In genomic region chr20:36384022-36384619, GRCh38 we compare ENCODE assay signal across 1 cellular context.
A peak's percentile ranks its signal among the peaks of the same experiment; 100 is the strongest.
TF ChIP-seq lines count a peak whose summit lies in the region.

No MANE protein-coding gene starts in this region.

TF ChIP-seq in HepG2, 621 proteins besides CTCF, POLR2A, EP300 and RAD21 (continued from another document and continues in another):
- TF ChIP-seq CHD2 (IDR thresholded peaks at IDR 0.05; ENCODE audit: low read depth, low read length) (no peak), HMGXB4 (CRISPR knock-in tag; IDR thresholded peaks at IDR 0.05; ENCODE audit: borderline replicate concordance in 1 of 2, low read depth in 1 of 2) (peak; percentile 88 to 98), NAIF1 (CRISPR knock-in tag; IDR thresholded peaks at IDR 0.05; ENCODE audit: borderline replicate concordance) (peak; percentile 98), ZSCAN30 (CRISPR knock-in tag; IDR thresholded peaks at IDR 0.05) (peak; percentile 100), ZNF775 (CRISPR knock-in tag; IDR thresholded peaks at IDR 0.05; ENCODE audit: borderline replicate concordance) (peak; percentile 99), ZNF251 (CRISPR knock-in tag; IDR thresholded peaks at IDR 0.05) (peak; percentile 100), ZNF451 (CRISPR knock-in tag; IDR thresholded peaks at IDR 0.05) (peak; percentile 100), POLR2G (IDR thresholded peaks at IDR 0.05; ENCODE audit: low read depth, low read length) (no peak), ZNF550 (CRISPR knock-in tag; IDR thresholded peaks at IDR 0.05; ENCODE audit: borderline replicate concordance) (peak; percentile 99), MBD4 (IDR thresholded peaks at IDR 0.05; ENCODE audit: borderline replicate concordance, low read length) (no peak), ZNF224 (CRISPR knock-in tag; IDR thresholded peaks at IDR 0.05) (peak; percentile 99), ZNF614 (CRISPR knock-in tag; IDR thresholded peaks at IDR 0.05; ENCODE audit: borderline replicate concordance) (peak; percentile 100), ZNF577 (CRISPR knock-in tag; IDR thresholded peaks at IDR 0.05; ENCODE audit: borderline replicate concordance, low read depth) (peak; percentile 100), NPAS2 (CRISPR knock-in tag; IDR thresholded peaks at IDR 0.05; ENCODE audit: borderline replicate concordance) (peak; percentile 98), XBP1 (CRISPR knock-in tag; IDR thresholded peaks at IDR 0.05) (peak; percentile 100), SALL1 (CRISPR knock-in tag; IDR thresholded peaks at IDR 0.05) (peak; percentile 100), SALL2 (CRISPR knock-in tag; IDR thresholded peaks at IDR 0.05) (peak; percentile 100), BORCS8-MEF2B (CRISPR knock-in tag; IDR thresholded peaks at IDR 0.05) (peak; percentile 100), SATB2 (CRISPR knock-in tag; IDR thresholded peaks at IDR 0.05) (peak; percentile 100), MYC (CRISPR knock-in tag; IDR thresholded peaks at IDR 0.05; ENCODE audit: borderline replicate concordance) (peak; percentile 93), HMG20B (CRISPR knock-in tag; conservative IDR thresholded peaks at IDR 0.05) (peak; percentile 100), ZNF234 (CRISPR knock-in tag; conservative IDR thresholded peaks at IDR 0.05) (peak; percentile 100), ZNF639 (CRISPR knock-in tag; conservative IDR thresholded peaks at IDR 0.05) (peak; percentile 100), ZSCAN25 (CRISPR knock-in tag; IDR thresholded peaks at IDR 0.05) (peak; percentile 98), HHEX (CRISPR knock-in tag; IDR thresholded peaks at IDR 0.05) (peak; percentile 92), FOSL2 (CRISPR knock-in tag; IDR thresholded peaks at IDR 0.05) (peak; percentile 92), ZBTB25 (CRISPR knock-in tag; IDR thresholded peaks at IDR 0.05) (peak; percentile 100), CCAR2 (optimal IDR thresholded peaks at IDR 0.05; ENCODE audit: low read depth, low read length) (peak; percentile 79), DNMT1 (CRISPR knock-in tag; IDR thresholded peaks at IDR 0.05) (peak; percentile 99), MAFG (CRISPR knock-in tag; IDR thresholded peaks at IDR 0.05) (peak; percentile 79; the same call in 1 of the 2 replicates), EHMT2 (IDR thresholded peaks at IDR 0.05; ENCODE audit: borderline replicate concordance, low read depth, low read length) (peak; percentile 100), EZH2 (conservative IDR thresholded peaks at IDR 0.05; ENCODE audit: low read depth, low read length) (no peak), ZBTB8A (CRISPR knock-in tag; IDR thresholded peaks at IDR 0.05; ENCODE audit: borderline replicate concordance, low read depth) (peak; percentile 99), ZNF761 (CRISPR knock-in tag; conservative IDR thresholded peaks at IDR 0.05) (peak; percentile 99), ZNF580 (CRISPR knock-in tag; IDR thresholded peaks at IDR 0.05; ENCODE audit: borderline replicate concordance, low read depth) (peak; percentile 100), ZNF530 (CRISPR knock-in tag; IDR thresholded peaks at IDR 0.05; ENCODE audit: low read depth) (peak; percentile 100), HNF1B (CRISPR knock-in tag; IDR thresholded peaks at IDR 0.05) (peak; percentile 95), ESRRA (CRISPR knock-in tag; IDR thresholded peaks at IDR 0.05; ENCODE audit: low read depth) (peak; percentile 96)
- TF ChIP-seq, protein P1, sequence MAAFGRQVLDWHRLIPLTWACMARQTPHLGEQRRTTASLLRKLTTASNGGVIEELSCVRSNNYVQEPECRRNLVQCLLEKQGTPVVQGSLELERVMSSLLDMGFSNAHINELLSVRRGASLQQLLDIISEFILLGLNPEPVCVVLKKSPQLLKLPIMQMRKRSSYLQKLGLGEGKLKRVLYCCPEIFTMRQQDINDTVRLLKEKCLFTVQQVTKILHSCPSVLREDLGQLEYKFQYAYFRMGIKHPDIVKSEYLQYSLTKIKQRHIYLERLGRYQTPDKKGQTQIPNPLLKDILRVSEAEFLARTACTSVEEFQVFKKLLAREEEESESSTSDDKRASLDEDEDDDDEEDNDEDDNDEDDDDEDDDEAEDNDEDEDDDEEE (CRISPR knock-in tag; IDR thresholded peaks at IDR 0.05): peak; percentile 100
- TF ChIP-seq, protein P2, sequence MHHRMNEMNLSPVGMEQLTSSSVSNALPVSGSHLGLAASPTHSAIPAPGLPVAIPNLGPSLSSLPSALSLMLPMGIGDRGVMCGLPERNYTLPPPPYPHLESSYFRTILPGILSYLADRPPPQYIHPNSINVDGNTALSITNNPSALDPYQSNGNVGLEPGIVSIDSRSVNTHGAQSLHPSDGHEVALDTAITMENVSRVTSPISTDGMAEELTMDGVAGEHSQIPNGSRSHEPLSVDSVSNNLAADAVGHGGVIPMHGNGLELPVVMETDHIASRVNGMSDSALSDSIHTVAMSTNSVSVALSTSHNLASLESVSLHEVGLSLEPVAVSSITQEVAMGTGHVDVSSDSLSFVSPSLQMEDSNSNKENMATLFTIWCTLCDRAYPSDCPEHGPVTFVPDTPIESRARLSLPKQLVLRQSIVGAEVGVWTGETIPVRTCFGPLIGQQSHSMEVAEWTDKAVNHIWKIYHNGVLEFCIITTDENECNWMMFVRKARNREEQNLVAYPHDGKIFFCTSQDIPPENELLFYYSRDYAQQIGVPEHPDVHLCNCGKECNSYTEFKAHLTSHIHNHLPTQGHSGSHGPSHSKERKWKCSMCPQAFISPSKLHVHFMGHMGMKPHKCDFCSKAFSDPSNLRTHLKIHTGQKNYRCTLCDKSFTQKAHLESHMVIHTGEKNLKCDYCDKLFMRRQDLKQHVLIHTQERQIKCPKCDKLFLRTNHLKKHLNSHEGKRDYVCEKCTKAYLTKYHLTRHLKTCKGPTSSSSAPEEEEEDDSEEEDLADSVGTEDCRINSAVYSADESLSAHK (CRISPR knock-in tag; IDR thresholded peaks at IDR 0.05; ENCODE audit: borderline replicate concordance): peak; percentile 99
- TF ChIP-seq, protein P3, sequence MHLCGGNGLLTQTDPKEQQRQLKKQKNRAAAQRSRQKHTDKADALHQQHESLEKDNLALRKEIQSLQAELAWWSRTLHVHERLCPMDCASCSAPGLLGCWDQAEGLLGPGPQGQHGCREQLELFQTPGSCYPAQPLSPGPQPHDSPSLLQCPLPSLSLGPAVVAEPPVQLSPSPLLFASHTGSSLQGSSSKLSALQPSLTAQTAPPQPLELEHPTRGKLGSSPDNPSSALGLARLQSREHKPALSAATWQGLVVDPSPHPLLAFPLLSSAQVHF (CRISPR knock-in tag; IDR thresholded peaks at IDR 0.05): peak; percentile 100
- TF ChIP-seq, protein P4, sequence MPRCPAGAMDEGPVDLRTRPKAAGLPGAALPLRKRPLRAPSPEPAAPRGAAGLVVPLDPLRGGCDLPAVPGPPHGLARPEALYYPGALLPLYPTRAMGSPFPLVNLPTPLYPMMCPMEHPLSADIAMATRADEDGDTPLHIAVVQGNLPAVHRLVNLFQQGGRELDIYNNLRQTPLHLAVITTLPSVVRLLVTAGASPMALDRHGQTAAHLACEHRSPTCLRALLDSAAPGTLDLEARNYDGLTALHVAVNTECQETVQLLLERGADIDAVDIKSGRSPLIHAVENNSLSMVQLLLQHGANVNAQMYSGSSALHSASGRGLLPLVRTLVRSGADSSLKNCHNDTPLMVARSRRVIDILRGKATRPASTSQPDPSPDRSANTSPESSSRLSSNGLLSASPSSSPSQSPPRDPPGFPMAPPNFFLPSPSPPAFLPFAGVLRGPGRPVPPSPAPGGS (CRISPR knock-in tag; IDR thresholded peaks at IDR 0.05): peak; percentile 100
- TF ChIP-seq, protein P5, sequence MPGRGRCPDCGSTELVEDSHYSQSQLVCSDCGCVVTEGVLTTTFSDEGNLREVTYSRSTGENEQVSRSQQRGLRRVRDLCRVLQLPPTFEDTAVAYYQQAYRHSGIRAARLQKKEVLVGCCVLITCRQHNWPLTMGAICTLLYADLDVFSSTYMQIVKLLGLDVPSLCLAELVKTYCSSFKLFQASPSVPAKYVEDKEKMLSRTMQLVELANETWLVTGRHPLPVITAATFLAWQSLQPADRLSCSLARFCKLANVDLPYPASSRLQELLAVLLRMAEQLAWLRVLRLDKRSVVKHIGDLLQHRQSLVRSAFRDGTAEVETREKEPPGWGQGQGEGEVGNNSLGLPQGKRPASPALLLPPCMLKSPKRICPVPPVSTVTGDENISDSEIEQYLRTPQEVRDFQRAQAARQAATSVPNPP (CRISPR knock-in tag; IDR thresholded peaks at IDR 0.05): peak; percentile 99
- TF ChIP-seq, protein P6, sequence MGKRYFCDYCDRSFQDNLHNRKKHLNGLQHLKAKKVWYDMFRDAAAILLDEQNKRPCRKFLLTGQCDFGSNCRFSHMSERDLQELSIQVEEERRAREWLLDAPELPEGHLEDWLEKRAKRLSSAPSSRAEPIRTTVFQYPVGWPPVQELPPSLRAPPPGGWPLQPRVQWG (CRISPR knock-in tag; IDR thresholded peaks at IDR 0.05; ENCODE audit: borderline replicate concordance, low read depth): peak; percentile 99
- TF ChIP-seq, protein P7, sequence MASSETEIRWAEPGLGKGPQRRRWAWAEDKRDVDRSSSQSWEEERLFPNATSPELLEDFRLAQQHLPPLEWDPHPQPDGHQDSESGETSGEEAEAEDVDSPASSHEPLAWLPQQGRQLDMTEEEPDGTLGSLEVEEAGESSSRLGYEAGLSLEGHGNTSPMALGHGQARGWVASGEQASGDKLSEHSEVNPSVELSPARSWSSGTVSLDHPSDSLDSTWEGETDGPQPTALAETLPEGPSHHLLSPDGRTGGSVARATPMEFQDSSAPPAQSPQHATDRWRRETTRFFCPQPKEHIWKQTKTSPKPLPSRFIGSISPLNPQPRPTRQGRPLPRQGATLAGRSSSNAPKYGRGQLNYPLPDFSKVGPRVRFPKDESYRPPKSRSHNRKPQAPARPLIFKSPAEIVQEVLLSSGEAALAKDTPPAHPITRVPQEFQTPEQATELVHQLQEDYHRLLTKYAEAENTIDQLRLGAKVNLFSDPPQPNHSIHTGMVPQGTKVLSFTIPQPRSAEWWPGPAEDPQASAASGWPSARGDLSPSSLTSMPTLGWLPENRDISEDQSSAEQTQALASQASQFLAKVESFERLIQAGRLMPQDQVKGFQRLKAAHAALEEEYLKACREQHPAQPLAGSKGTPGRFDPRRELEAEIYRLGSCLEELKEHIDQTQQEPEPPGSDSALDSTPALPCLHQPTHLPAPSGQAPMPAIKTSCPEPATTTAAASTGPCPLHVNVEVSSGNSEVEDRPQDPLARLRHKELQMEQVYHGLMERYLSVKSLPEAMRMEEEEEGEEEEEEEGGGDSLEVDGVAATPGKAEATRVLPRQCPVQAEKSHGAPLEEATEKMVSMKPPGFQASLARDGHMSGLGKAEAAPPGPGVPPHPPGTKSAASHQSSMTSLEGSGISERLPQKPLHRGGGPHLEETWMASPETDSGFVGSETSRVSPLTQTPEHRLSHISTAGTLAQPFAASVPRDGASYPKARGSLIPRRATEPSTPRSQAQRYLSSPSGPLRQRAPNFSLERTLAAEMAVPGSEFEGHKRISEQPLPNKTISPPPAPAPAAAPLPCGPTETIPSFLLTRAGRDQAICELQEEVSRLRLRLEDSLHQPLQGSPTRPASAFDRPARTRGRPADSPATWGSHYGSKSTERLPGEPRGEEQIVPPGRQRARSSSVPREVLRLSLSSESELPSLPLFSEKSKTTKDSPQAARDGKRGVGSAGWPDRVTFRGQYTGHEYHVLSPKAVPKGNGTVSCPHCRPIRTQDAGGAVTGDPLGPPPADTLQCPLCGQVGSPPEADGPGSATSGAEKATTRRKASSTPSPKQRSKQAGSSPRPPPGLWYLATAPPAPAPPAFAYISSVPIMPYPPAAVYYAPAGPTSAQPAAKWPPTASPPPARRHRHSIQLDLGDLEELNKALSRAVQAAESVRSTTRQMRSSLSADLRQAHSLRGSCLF (CRISPR knock-in tag; IDR thresholded peaks at IDR 0.05; ENCODE audit: borderline replicate concordance): peak; percentile 100
